ENCODE assay signal across 10 cellular contexts in the genomic region with DNA sequence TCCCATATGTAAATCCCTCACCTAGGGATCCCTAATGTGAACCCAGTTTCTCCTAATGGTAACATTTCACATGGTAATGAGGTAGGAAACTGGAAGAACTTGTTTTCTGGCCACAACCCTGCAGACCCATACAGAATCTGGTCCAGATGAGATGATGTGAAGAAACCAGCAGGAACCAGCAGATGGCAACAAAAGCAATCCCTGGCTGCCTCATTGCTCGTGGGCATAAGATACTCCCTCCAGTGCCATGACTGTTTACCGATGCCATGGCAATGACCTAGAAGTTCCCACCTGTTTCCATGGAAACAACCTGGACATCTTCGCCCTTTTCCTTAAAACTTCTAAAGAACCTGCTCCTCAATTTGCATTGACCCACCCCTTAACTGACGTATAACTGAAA. TPM values are rescaled to one million over a fixed set of nuclear protein-coding genes. Genes with fewer than 3 reads are reported as not detected.
DNase-seq lines count a peak whose midpoint lies in the region; ATAC-seq and TF ChIP-seq lines count a peak whose summit lies in the region.
"Had no signal": no experiment of that assay in that cellular context is flagged by ENCODE, and none has a peak within 500 bp of the region (broad histone marks: within the 10 kb centered on the region; RNA-seq: fewer than 3 reads in every experiment).

No MANE protein-coding gene starts in this region.

- DNase-seq in activated CD4-positive, CD25-positive, alpha-beta regulatory T cell treated with anti-CD3 and anti-CD28 coated beads, Interleukin-2, amount 50 U/mL, for 72 hours = peak; percentile 1
- DNase-seq in NCI-H524 treated with DMSO at 0.1 percent for 48 hours (lab: John Stamatoyannopoulos, UW) (peak; percentile 38), epithelial cell of esophagus (ENCODE audit: low read depth) (peak; percentile 21), sigmoid colon (peak; percentile 18), HK-2 (ENCODE audit: unreplicated experiment) (no peak)
- no peak for DNase-seq in activated CD4-positive, alpha-beta memory T cell treated with anti-CD3 and anti-CD28 coated beads, Interleukin-2, amount 10 ng/mL, durations not matched to agents 7 days and 5 days

- no peak overlapping the region for H3K27ac Mint-ChIP-seq in activated CD4-positive, alpha-beta memory T cell treated with anti-CD3 and anti-CD28 coated beads, Interleukin-2, amount 10 ng/mL, durations not matched to agents 7 days and 5 days

- CTCF ChIA-PET in activated CD4-positive, alpha-beta memory T cell treated with anti-CD3 and anti-CD28 coated beads, Interleukin-2, amount 10 ng/mL, durations not matched to agents 7 days and 5 days (lab: Charles Lee) = interaction anchor here (1.0 kb wide), 1 partner anchor 68 kb away, joined by 3 read pairs; a partner anchor contains a TSS

- no peak for TF ChIP-seq EP300 in sigmoid colon (IDR thresholded peaks at IDR 0.05)

- WGBS in sigmoid colon, 2 donors = 16 to 24% methylated on average over 4 of the region's 4 CpGs

- H3K36me3 ChIP-seq in sigmoid colon = no peaks in the 10 kb centered on the region
- H3K36me3 ChIP-seq: neutrophil had no signal

- H3K36me3 Mint-ChIP-seq in activated CD4-positive, alpha-beta memory T cell treated with anti-CD3 and anti-CD28 coated beads, Interleukin-2, amount 10 ng/mL, durations not matched to agents 7 days and 5 days (ENCODE audit: low read depth) = no peaks in the 10 kb centered on the region

- H3K9me3 Mint-ChIP-seq in activated CD4-positive, alpha-beta memory T cell treated with anti-CD3 and anti-CD28 coated beads, Interleukin-2, amount 10 ng/mL, durations not matched to agents 7 days and 5 days = peaks cover 9% of the 10 kb centered on the region

- TF ChIP-seq CTCF in epithelial cell of esophagus (IDR thresholded peaks at IDR 0.05; ENCODE audit: insufficient read depth, low read depth, low read length, missing control alignments) (peak; percentile 14), sigmoid colon (IDR thresholded peaks at IDR 0.05) (no peak)

- peaks cover 5% of the 10 kb centered on the region for H3K27me3 Mint-ChIP-seq in activated CD4-positive, alpha-beta memory T cell treated with anti-CD3 and anti-CD28 coated beads, Interleukin-2, amount 10 ng/mL, durations not matched to agents 7 days and 5 days

- no peak for TF ChIP-seq POLR2A in sigmoid colon (IDR thresholded peaks at IDR 0.05)

- peaks cover 0 to 40% (median 6%) of the 10 kb centered on the region in 3 donors for H3K27me3 ChIP-seq in sigmoid colon
- H3K27me3 ChIP-seq: neutrophil had no signal

- H3K4me1 Mint-ChIP-seq in activated CD4-positive, alpha-beta memory T cell treated with anti-CD3 and anti-CD28 coated beads, Interleukin-2, amount 10 ng/mL, durations not matched to agents 7 days and 5 days = peaks cover 5% of the 10 kb centered on the region

- H3K9me3 ChIP-seq in sigmoid colon = no peaks in the 10 kb centered on the region
- H3K9me3 ChIP-seq: neutrophil had no signal

- no peak overlapping the region for H3K27ac ChIP-seq in sigmoid colon
- H3K27ac ChIP-seq: neutrophil had no signal

- H3K4me3 ChIP-seq in epithelial cell of esophagus (ENCODE audit: low read length) (no peak overlapping the region), sigmoid colon (no peak overlapping the region)

- POLR2A ChIA-PET in activated CD4-positive, alpha-beta memory T cell treated with anti-CD3 and anti-CD28 coated beads, Interleukin-2, amount 10 ng/mL, durations not matched to agents 7 days and 5 days (lab: Charles Lee) = no interaction called here

- ATAC-seq in activated CD4-positive, CD25-positive, alpha-beta regulatory T cell treated with anti-CD3 and anti-CD28 coated beads, Interleukin-2, amount 50 U/mL, for 24 hours = no peak
- ATAC-seq in GM18519 (IDR thresholded peaks at IDR 0.05; ENCODE audit: low FRiP score, unreplicated experiment) = no peak

- no peaks in the 10 kb centered on the region for H3K4me1 ChIP-seq in sigmoid colon

- intact Hi-C loops in sigmoid colon (cut with DNase I) = no loop called here

- no peak overlapping the region for H3K4me3 Mint-ChIP-seq in activated CD4-positive, alpha-beta memory T cell treated with anti-CD3 and anti-CD28 coated beads, Interleukin-2, amount 10 ng/mL, durations not matched to agents 7 days and 5 days

RNA-seq across cellular contexts. Expression of a gene that starts 1.4 kb away (rescaled TPM):
- total RNA-seq in sigmoid colon = 1 to 10 TPM; 1.4 to 6.4 (median 5.6) TPM
- 10 to 100 TPM in 1 of 3 donors, 1 to 10 TPM in 2; 2.9 to 12.3 (median 3.6) TPM for polyA plus RNA-seq in sigmoid colon
- total RNA-seq in activated CD4-positive, alpha-beta memory T cell treated with anti-CD3 and anti-CD28 coated beads, Interleukin-2, amount 10 ng/mL, durations not matched to agents 7 days and 5 days = not detected
- polyA plus RNA-seq: BJ had no signal

RNA-seq across cellular contexts. Expression of a gene that starts 14.3 kb away (rescaled TPM):
- total RNA-seq in sigmoid colon = 1 to 10 TPM in 1 of 4 donors, not detected in 3; 1.4 TPM
- under 1 TPM in 2 of 3 donors, not detected in 1; under 0.01 to 0.82 TPM for polyA plus RNA-seq in sigmoid colon
- total RNA-seq in activated CD4-positive, alpha-beta memory T cell treated with anti-CD3 and anti-CD28 coated beads, Interleukin-2, amount 10 ng/mL, durations not matched to agents 7 days and 5 days = not detected
- polyA plus RNA-seq: BJ had no signal

RNA-seq across cellular contexts. Expression of a gene that starts 16.8 kb away (rescaled TPM):
- total RNA-seq in sigmoid colon = 1 to 10 TPM; 1.4 to 3.6 (median 3.1) TPM
- polyA plus RNA-seq in sigmoid colon = under 1 TPM in 2 of 3 donors, not detected in 1; 0.45 to 0.46 TPM
- not detected for total RNA-seq in activated CD4-positive, alpha-beta memory T cell treated with anti-CD3 and anti-CD28 coated beads, Interleukin-2, amount 10 ng/mL, durations not matched to agents 7 days and 5 days
- polyA plus RNA-seq: BJ had no signal

RNA-seq across cellular contexts. Expression of a gene that starts 46.8 kb away (rescaled TPM):
- 1 to 10 TPM in 1 of 4 donors, under 1 TPM in 3; 0.27 to 2.5 (median 0.61) TPM for total RNA-seq in sigmoid colon
- polyA plus RNA-seq in sigmoid colon = 10 to 100 TPM in 1 of 3 donors, under 1 TPM in 1, not detected in 1; 0.46 to 14.7 TPM
- under 1 TPM; 0.60 to 0.95 TPM for total RNA-seq in activated CD4-positive, alpha-beta memory T cell treated with anti-CD3 and anti-CD28 coated beads, Interleukin-2, amount 10 ng/mL, durations not matched to agents 7 days and 5 days
- polyA plus RNA-seq: BJ had no signal

Comparison
In these comparisons a context has a peak if more than half of its experiments do, and no peak if none do; other contexts are left out.
1. DNase-seq: peak in activated CD4-positive, CD25-positive, alpha-beta regulatory T cell treated with anti-CD3 and anti-CD28 coated beads, Interleukin-2, amount 50 U/mL, for 72 hours (single experiment), NCI-H524 treated with DMSO at 0.1 percent for 48 hours (single experiment), epithelial cell of esophagus (single experiment) and sigmoid colon (single experiment); none in HK-2 (single experiment) and activated CD4-positive, alpha-beta memory T cell treated with anti-CD3 and anti-CD28 coated beads, Interleukin-2, amount 10 ng/mL, durations not matched to agents 7 days and 5 days (single experiment).